1 cellular context compared by ENCODE assay signal in the genomic region with DNA sequence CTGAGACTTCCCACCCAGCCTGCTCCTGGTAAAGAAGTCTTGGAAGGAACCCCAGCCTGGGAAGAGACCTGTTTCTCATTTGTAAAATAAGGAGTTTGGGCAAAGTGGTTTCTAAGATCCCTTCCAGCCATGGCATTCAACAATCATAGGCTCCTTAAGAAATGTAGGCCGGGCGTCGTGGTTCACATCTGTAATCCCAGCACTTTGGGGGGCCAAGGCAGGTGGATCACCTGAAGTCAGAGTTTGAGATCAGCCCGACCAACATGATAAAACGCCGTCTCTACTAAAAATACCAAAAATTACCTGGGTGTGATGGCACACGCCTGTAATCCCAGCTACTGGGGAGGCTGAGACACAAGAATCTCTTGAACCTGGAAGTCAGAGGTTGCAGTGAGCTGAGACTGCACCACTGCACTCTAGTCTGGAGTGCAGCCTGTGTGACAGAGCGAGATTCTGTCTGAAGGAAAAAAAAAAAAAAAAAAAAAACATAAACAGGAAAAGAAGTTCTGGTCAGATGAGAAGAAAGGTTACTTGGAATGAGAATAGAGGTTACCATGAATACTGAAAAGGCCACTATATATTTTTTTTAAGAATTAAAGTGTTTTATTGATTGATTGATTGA.
TF ChIP-seq lines count a peak whose summit lies in the region.

No MANE protein-coding gene starts in this region.

TF ChIP-seq in GM23338, 12 proteins besides CTCF, POLR2A, EP300 and RAD21:
- TF ChIP-seq, protein P1, sequence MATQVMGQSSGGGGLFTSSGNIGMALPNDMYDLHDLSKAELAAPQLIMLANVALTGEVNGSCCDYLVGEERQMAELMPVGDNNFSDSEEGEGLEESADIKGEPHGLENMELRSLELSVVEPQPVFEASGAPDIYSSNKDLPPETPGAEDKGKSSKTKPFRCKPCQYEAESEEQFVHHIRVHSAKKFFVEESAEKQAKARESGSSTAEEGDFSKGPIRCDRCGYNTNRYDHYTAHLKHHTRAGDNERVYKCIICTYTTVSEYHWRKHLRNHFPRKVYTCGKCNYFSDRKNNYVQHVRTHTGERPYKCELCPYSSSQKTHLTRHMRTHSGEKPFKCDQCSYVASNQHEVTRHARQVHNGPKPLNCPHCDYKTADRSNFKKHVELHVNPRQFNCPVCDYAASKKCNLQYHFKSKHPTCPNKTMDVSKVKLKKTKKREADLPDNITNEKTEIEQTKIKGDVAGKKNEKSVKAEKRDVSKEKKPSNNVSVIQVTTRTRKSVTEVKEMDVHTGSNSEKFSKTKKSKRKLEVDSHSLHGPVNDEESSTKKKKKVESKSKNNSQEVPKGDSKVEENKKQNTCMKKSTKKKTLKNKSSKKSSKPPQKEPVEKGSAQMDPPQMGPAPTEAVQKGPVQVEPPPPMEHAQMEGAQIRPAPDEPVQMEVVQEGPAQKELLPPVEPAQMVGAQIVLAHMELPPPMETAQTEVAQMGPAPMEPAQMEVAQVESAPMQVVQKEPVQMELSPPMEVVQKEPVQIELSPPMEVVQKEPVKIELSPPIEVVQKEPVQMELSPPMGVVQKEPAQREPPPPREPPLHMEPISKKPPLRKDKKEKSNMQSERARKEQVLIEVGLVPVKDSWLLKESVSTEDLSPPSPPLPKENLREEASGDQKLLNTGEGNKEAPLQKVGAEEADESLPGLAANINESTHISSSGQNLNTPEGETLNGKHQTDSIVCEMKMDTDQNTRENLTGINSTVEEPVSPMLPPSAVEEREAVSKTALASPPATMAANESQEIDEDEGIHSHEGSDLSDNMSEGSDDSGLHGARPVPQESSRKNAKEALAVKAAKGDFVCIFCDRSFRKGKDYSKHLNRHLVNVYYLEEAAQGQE (IDR thresholded peaks at IDR 0.05; ENCODE audit: unreplicated experiment): no peak
